In genomic region chr1:78255849-78256248, GRCh38 we compare ENCODE assay signal across 21 cellular contexts.
"Had no signal": no experiment of that assay in that cellular context is flagged by ENCODE, and none has a peak within 500 bp of the region (broad histone marks: within the 10 kb centered on the region; RNA-seq: fewer than 3 reads in every experiment).

No MANE protein-coding gene starts in this region.

- H3K36me3 Mint-ChIP-seq: activated naive CD4-positive, alpha-beta T cell treated with anti-CD3 and anti-CD28 coated beads, Interleukin-2, amount 10 ng/mL, durations not matched to agents 7 days and 5 days; memory B cell; naive thymus-derived CD4-positive, alpha-beta T cell; stimulated activated naive B cell treated with anti-CD40 and anti-IgM and Interleukin-4, amounts not matched to agents 10 μg/mL and 1 μg/mL and 100 μg/mL, for 72 hours had no signal

- ATAC-seq: activated naive CD8-positive, alpha-beta T cell treated with anti-CD3 and anti-CD28 coated beads, Interleukin-2, amount 50 U/mL, for 24 hours; naive thymus-derived CD4-positive, alpha-beta T cell; right lobe of liver; stimulated activated naive B cell treated with anti-CD40 and anti-IgM and Interleukin-4, amounts not matched to agents 10 μg/mL and 1 μg/mL and 100 μg/mL, for 72 hours had no signal

- H3K27ac ChIP-seq: ovary, right lobe of liver, thoracic aorta, VCaP had no signal

- H3K27ac Mint-ChIP-seq: activated naive CD4-positive, alpha-beta T cell treated with anti-CD3 and anti-CD28 coated beads, Interleukin-2, amount 10 ng/mL, durations not matched to agents 7 days and 5 days; activated naive CD8-positive, alpha-beta T cell treated with anti-CD3 and anti-CD28 coated beads, Interleukin-2, amount 50 U/mL, for 24 hours; memory B cell; naive thymus-derived CD4-positive, alpha-beta T cell; stimulated activated naive B cell treated with anti-CD40 and anti-IgM and Interleukin-4, amounts not matched to agents 10 μg/mL and 1 μg/mL and 100 μg/mL, for 72 hours had no signal

- H3K4me3 Mint-ChIP-seq: activated naive CD4-positive, alpha-beta T cell treated with anti-CD3 and anti-CD28 coated beads, Interleukin-2, amount 10 ng/mL, durations not matched to agents 7 days and 5 days; activated naive CD8-positive, alpha-beta T cell treated with anti-CD3 and anti-CD28 coated beads, Interleukin-2, amount 50 U/mL, for 24 hours; memory B cell; naive thymus-derived CD4-positive, alpha-beta T cell; stimulated activated naive B cell treated with anti-CD40 and anti-IgM and Interleukin-4, amounts not matched to agents 10 μg/mL and 1 μg/mL and 100 μg/mL, for 72 hours had no signal

- H3K27me3 ChIP-seq: ovary, right lobe of liver had no signal

- H3K36me3 ChIP-seq: ovary, right lobe of liver, thoracic aorta had no signal

- H3K4me3 ChIP-seq: ovary, psoas muscle, right lobe of liver, thoracic aorta had no signal

- H3K4me1 ChIP-seq: psoas muscle, right lobe of liver had no signal

- H3K4me1 Mint-ChIP-seq: activated naive CD4-positive, alpha-beta T cell treated with anti-CD3 and anti-CD28 coated beads, Interleukin-2, amount 10 ng/mL, durations not matched to agents 7 days and 5 days; activated naive CD8-positive, alpha-beta T cell treated with anti-CD3 and anti-CD28 coated beads, Interleukin-2, amount 50 U/mL, for 24 hours; memory B cell; naive thymus-derived CD4-positive, alpha-beta T cell; stimulated activated naive B cell treated with anti-CD40 and anti-IgM and Interleukin-4, amounts not matched to agents 10 μg/mL and 1 μg/mL and 100 μg/mL, for 72 hours had no signal

- DNase-seq: activated CD4-positive, alpha-beta T cell treated with anti-CD3 and anti-CD28 coated beads for 1 hour; activated CD8-positive, alpha-beta memory T cell treated with anti-CD3 and anti-CD28 coated beads for 24 hours; activated CD8-positive, alpha-beta memory T cell treated with anti-CD3 and anti-CD28 coated beads, Interleukin-2, amount 50 U/mL, for 48 hours; activated effector memory CD4-positive, alpha-beta T cell treated with Interleukin-2 at 50 U/mL for 16 hours; activated naive CD4-positive, alpha-beta T cell treated with anti-CD3 and anti-CD28 coated beads, Interleukin-2, amount 10 ng/mL, durations not matched to agents 7 days and 5 days; activated naive CD8-positive, alpha-beta T cell treated with anti-CD3 and anti-CD28 coated beads, Interleukin-2, amount 50 U/mL, for 24 hours; activated T-cell treated with anti-CD3 and anti-CD28 coated beads, Interleukin-2, amount 50 U/mL, for 48 hours; anterior cingulate cortex; cerebellar nuclear complex; cortex of kidney; kidney glomerular epithelial cell; naive thymus-derived CD4-positive, alpha-beta T cell; ovary; psoas muscle; right lobe of liver; stimulated activated naive B cell treated with anti-CD40 and anti-IgM and Interleukin-4, amounts not matched to agents 10 μg/mL and 1 μg/mL and 100 μg/mL, for 72 hours; SW 1271; T-helper 2 cell had no signal

- H3K27me3 Mint-ChIP-seq: activated naive CD4-positive, alpha-beta T cell treated with anti-CD3 and anti-CD28 coated beads, Interleukin-2, amount 10 ng/mL, durations not matched to agents 7 days and 5 days; activated naive CD8-positive, alpha-beta T cell treated with anti-CD3 and anti-CD28 coated beads, Interleukin-2, amount 50 U/mL, for 24 hours had no signal

- H3K9me3 Mint-ChIP-seq: activated naive CD4-positive, alpha-beta T cell treated with anti-CD3 and anti-CD28 coated beads, Interleukin-2, amount 10 ng/mL, durations not matched to agents 7 days and 5 days; activated naive CD8-positive, alpha-beta T cell treated with anti-CD3 and anti-CD28 coated beads, Interleukin-2, amount 50 U/mL, for 24 hours had no signal

- H3K9me3 ChIP-seq: ovary, psoas muscle, right lobe of liver, thoracic aorta had no signal
